21 cellular contexts compared by ENCODE assay signal in genomic region chr11:78234006-78234405, GRCh38.
"Had no signal": no experiment of that assay in that cellular context is flagged by ENCODE, and none has a peak within 500 bp of the region (broad histone marks: within the 10 kb centered on the region; RNA-seq: fewer than 3 reads in every experiment).

No MANE protein-coding gene starts in this region.

- H3K27ac Mint-ChIP-seq: endodermal cell; natural killer cell; stimulated activated memory B cell treated with anti-CD40 and anti-IgM and Interleukin-4, amounts not matched to agents 10 μg/mL and 1 μg/mL and 100 μg/mL, for 72 hours; stimulated activated naive CD8-positive, alpha-beta T cell treated with anti-CD3 and anti-CD28 coated beads, Interleukin-15, Interleukin-2, amounts not matched to agents 100 ng/mL and 50 ng/mL, for 24 hours had no signal

- H3K27ac ChIP-seq: colonic mucosa, heart left ventricle, pancreas, prostate gland, right lobe of liver, spleen had no signal

- H3K27me3 Mint-ChIP-seq: stimulated activated memory B cell treated with anti-CD40 and anti-IgM and Interleukin-4, amounts not matched to agents 10 μg/mL and 1 μg/mL and 100 μg/mL, for 72 hours; stimulated activated naive CD8-positive, alpha-beta T cell treated with anti-CD3 and anti-CD28 coated beads, Interleukin-15, Interleukin-2, amounts not matched to agents 100 ng/mL and 50 ng/mL, for 24 hours had no signal

- H3K4me3 Mint-ChIP-seq: endodermal cell; natural killer cell; stimulated activated memory B cell treated with anti-CD40 and anti-IgM and Interleukin-4, amounts not matched to agents 10 μg/mL and 1 μg/mL and 100 μg/mL, for 72 hours; stimulated activated naive CD8-positive, alpha-beta T cell treated with anti-CD3 and anti-CD28 coated beads, Interleukin-15, Interleukin-2, amounts not matched to agents 100 ng/mL and 50 ng/mL, for 24 hours had no signal

- DNase-seq: cerebellar nuclear complex; colonic mucosa; effector CD4-positive, alpha-beta T cell; endodermal cell; erythroblast; foreskin melanocyte; heart left ventricle; hippocampal formation; left colon; natural killer cell; occipital lobe; pancreas; right lobe of liver; spleen; stimulated activated CD4-positive, alpha-beta T cell treated with anti-CD3 and anti-CD28 coated beads, Interleukin-15, amount 100 ng/mL, for 24 hours; stimulated activated CD4-positive, alpha-beta T cell treated with anti-CD3 and anti-CD28 coated beads, Interleukin-1b, Interleukin-23, amount 100 ng/mL, for 48 hours; stimulated activated CD4-positive, alpha-beta T cell treated with anti-CD3 and anti-CD28 coated beads, Interleukin-4, amount 100 ng/mL, for 24 hours; trophoblast cell had no signal

- H3K4me1 Mint-ChIP-seq: natural killer cell had no signal

- H3K27me3 ChIP-seq: colonic mucosa, heart left ventricle, pancreas, right lobe of liver, spleen had no signal

- H3K36me3 ChIP-seq: colonic mucosa, heart left ventricle, pancreas, prostate gland, right lobe of liver, spleen had no signal

- H3K4me1 ChIP-seq: colonic mucosa, pancreas, prostate gland had no signal

- H3K4me3 ChIP-seq: colonic mucosa, heart left ventricle, pancreas, prostate gland, right lobe of liver, spleen had no signal

- H3K9me3 ChIP-seq: colonic mucosa, pancreas, prostate gland, right lobe of liver, spleen had no signal

- ATAC-seq: heart left ventricle; left colon; natural killer cell; pancreas; right lobe of liver; stimulated activated memory B cell treated with anti-CD40 and anti-IgM and Interleukin-4, amounts not matched to agents 10 μg/mL and 1 μg/mL and 100 μg/mL, for 72 hours had no signal

- H3K36me3 Mint-ChIP-seq: natural killer cell had no signal

- H3K9me3 Mint-ChIP-seq: endodermal cell; natural killer cell; stimulated activated naive CD8-positive, alpha-beta T cell treated with anti-CD3 and anti-CD28 coated beads, Interleukin-15, Interleukin-2, amounts not matched to agents 100 ng/mL and 50 ng/mL, for 24 hours had no signal
